In genomic region chr4:6272863-6273660, GRCh38 we compare ENCODE assay signal across 11 cellular contexts. TPM values are rescaled to one million over a fixed set of nuclear protein-coding genes. Genes with fewer than 3 reads are reported as not detected.
DNase-seq lines count a peak whose midpoint lies in the region; ATAC-seq, FAIRE-seq and TF ChIP-seq lines count a peak whose summit lies in the region.
"Had no signal": no experiment of that assay in that cellular context is flagged by ENCODE, and none has a peak within 500 bp of the region (broad histone marks: within the 10 kb centered on the region; RNA-seq: fewer than 3 reads in every experiment).

No MANE protein-coding gene starts in this region.

- H3K27me3 ChIP-seq in BLaER1 treated with 17β-estradiol and CSF1 and Interleukin-3, amounts not matched to agents 10 nM and 100 nM: peaks cover 11 to 82% (median 42%) of the 10 kb centered on the region in 11 experiments; a peak in 19 of 22 replicates
- no peaks in the 10 kb centered on the region for H3K27me3 ChIP-seq in esophagus muscularis mucosa
- no peaks in the 10 kb centered on the region for H3K27me3 ChIP-seq in ovary

- TF ChIP-seq POLR2A in esophagus muscularis mucosa (IDR thresholded peaks at IDR 0.05; ENCODE audit: low read depth) (no peak), ovary (IDR thresholded peaks at IDR 0.05) (no peak)

- peak overlapping the region; percentile 17 to 100 (median 97); a peak in 21 of 22 replicates for H3K4me2 ChIP-seq in BLaER1 treated with 17β-estradiol and CSF1 and Interleukin-3, amounts not matched to agents 10 nM and 100 nM

- TF ChIP-seq CTCF in esophagus muscularis mucosa (IDR thresholded peaks at IDR 0.05): no peak
- peak in 1 of 3 donors; percentile 14 for TF ChIP-seq CTCF in ovary (IDR thresholded peaks at IDR 0.05)

- no peak for FAIRE-seq in RCC 7860 (lab: Jason Lieb, UNC)

- no peak overlapping the region for H3K27ac ChIP-seq in BLaER1 treated with 17β-estradiol and CSF1 and Interleukin-3, amounts not matched to agents 10 nM and 100 nM
- H3K27ac ChIP-seq in esophagus muscularis mucosa (replicated peaks in 1 of 4): peak overlapping the region; percentile 92 to 97 (median 94)
- H3K27ac ChIP-seq in ovary: peak overlapping the region in 1 of 2 donors; percentile 82
- H3K27ac ChIP-seq: epithelial cell of prostate had no signal

- peak overlapping the region in 1 of 10 experiments; percentile 82; a peak in 1 of 20 replicates for H3K4me3 ChIP-seq in BLaER1 treated with 17β-estradiol and CSF1 and Interleukin-3, amounts not matched to agents 10 nM and 100 nM
- H3K4me3 ChIP-seq in esophagus muscularis mucosa (peak overlapping the region in 2 of 4 donors; percentile 8 to 34), ovary (peak overlapping the region; percentile 15)

- TF ChIP-seq EP300 in esophagus muscularis mucosa (IDR thresholded peaks at IDR 0.05) (no peak), ovary (IDR thresholded peaks at IDR 0.05) (no peak)

- 37% methylated on average over 14 of the region's 15 CpGs for WGBS in esophagus muscularis mucosa
- 6 to 12% (median 10%) methylated on average over 14 to 15 of the region's 15 CpGs for WGBS in ovary, 3 donors

- H3K36me3 ChIP-seq in BLaER1 treated with 17β-estradiol and CSF1 and Interleukin-3, amounts not matched to agents 10 nM and 100 nM: peaks cover 0 to 5% (median 0%) of the 10 kb centered on the region in 11 experiments; a peak in 1 of 22 replicates
- H3K36me3 ChIP-seq in esophagus muscularis mucosa (peaks cover 0 to 9% (median 7%) of the 10 kb centered on the region in 4 donors), ovary (no peaks in the 10 kb centered on the region)

- ATAC-seq in GM21423 (IDR thresholded peaks at IDR 0.05; ENCODE audit: unreplicated experiment) (no peak), GM18873 (IDR thresholded peaks at IDR 0.05; ENCODE audit: low FRiP score, unreplicated experiment) (no peak), GM19455 (IDR thresholded peaks at IDR 0.05; ENCODE audit: unreplicated experiment) (no peak)

- no peaks in the 10 kb centered on the region for H3K9me3 ChIP-seq in BLaER1 treated with 17β-estradiol and CSF1 and Interleukin-3, amounts not matched to agents 10 nM and 100 nM (replicated peaks in 1 of 11)
- H3K9me3 ChIP-seq in esophagus muscularis mucosa (no peaks in the 10 kb centered on the region), ovary (no peaks in the 10 kb centered on the region)

- peaks cover 54 to 81% (median 75%) of the 10 kb centered on the region in 11 experiments; a peak in 21 of 22 replicates for H4K20me1 ChIP-seq in BLaER1 treated with 17β-estradiol and CSF1 and Interleukin-3, amounts not matched to agents 10 nM and 100 nM

- peaks cover 68 to 92% (median 90%) of the 10 kb centered on the region in 10 experiments for H3K4me1 ChIP-seq in BLaER1 treated with 17β-estradiol and CSF1 and Interleukin-3, amounts not matched to agents 10 nM and 100 nM
- H3K4me1 ChIP-seq in esophagus muscularis mucosa (peaks cover 82 to 86% (median 85%) of the 10 kb centered on the region in 4 donors), ovary (ENCODE audit: insufficient read depth) (peaks cover 62% of the 10 kb centered on the region)

- DNase-seq in RCC 7860 (ENCODE audit: low spot score) (peak; percentile 68), esophagus muscularis mucosa (ENCODE audit: extremely low spot score) (no peak), ovary (peak; percentile 45 to 63 (median 53)), nucleus accumbens (lab: John Stamatoyannopoulos, UW) (no peak)
- DNase-seq: activated CD4-positive, CD25-positive, alpha-beta regulatory T cell; NCI-H1417 had no signal

- peak overlapping the region in 3 of 11 experiments; percentile 13 to 89 (median 87); a peak in 4 of 22 replicates for H3K9ac ChIP-seq in BLaER1 treated with 17β-estradiol and CSF1 and Interleukin-3, amounts not matched to agents 10 nM and 100 nM

- intact Hi-C loops in esophagus muscularis mucosa (cut with DNase I): no loop called here
- intact Hi-C loops in ovary (cut with DNase I): loop anchor here in 1 of 4 donors (10.0 kb wide), 1 partner anchor 512 kb away; the partner anchor contains the start of gene KIAA0232

RNA-seq across cellular contexts. Expression of gene WFS1, which starts 3.4 kb away (rescaled TPM):
- total RNA-seq in esophagus muscularis mucosa (100 to 1,000 TPM in 2 of 4 donors, 10 to 100 TPM in 2; 62.3 to 159 (median 104) TPM), ovary (100 to 1,000 TPM in 5 of 7 donors, 10 to 100 TPM in 2; 57.4 to 174 (median 140) TPM)
- 100 to 1,000 TPM in 1 of 2 donors, 10 to 100 TPM in 1; 33.2 to 111 TPM for polyA plus RNA-seq in ovary

Comparison
In these comparisons a context has a peak if more than half of its experiments do, and no peak if none do; other contexts are left out.
1. H3K27ac ChIP-seq: peak in esophagus muscularis mucosa (4 of 4); none in BLaER1 treated with 17β-estradiol and CSF1 and Interleukin-3, amounts not matched to agents 10 nM and 100 nM (0 of 11).
2. DNase-seq: peak in RCC 7860 (single experiment) and ovary (5 of 5); none in esophagus muscularis mucosa (single experiment) and nucleus accumbens (0 of 56).